In the genomic region with DNA sequence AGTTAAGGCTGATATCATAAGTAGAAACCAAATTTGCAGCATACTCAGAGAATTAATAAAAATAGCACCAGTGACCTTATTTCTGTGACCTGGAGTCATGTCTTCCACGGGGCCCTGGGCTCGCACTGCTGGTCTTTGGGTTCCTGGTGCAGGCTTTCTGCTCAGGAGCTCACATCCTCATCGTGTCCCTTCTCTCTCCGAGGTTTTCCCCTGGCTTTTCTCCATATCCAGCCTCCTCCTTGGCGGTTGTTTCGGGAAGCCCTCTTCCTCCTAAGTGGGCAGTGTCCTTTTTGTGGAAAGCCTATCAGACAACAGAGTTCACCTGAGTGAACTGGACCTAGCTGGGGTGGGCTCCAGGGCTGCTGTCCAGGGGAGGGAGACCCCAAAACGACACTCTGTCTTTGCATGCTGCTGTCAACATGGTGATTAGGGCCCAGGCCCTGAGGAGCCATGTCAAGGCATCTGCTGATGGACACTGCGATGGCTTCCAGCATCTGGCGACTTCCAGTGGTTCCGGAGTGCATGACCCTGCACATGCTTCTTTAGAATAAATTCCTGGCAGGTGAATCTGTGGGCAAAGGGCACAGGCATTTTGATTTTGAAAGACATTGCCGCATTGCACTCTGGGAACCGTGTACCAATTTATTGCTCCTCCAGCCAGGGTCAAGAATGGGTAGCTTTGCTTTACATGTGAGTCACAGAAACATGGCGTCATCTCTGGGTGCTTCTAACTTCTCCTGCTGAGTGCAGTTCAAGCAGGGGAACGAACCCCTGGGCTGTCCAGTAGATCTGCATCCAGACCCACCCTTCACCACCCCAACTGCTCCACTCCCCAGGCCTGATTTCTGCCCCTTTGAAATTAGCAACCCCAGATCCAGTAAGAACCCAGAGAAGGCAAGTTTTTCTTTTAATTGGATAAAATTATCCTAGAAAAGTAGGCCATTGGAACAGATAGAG, we compare ENCODE assay signal across 18 cellular contexts.
A peak's percentile ranks its signal among the peaks of the same experiment; 100 is the strongest.
DNase-seq lines count a peak whose midpoint lies in the region; ATAC-seq and TF ChIP-seq lines count a peak whose summit lies in the region.
"Had no signal": no experiment of that assay in that cellular context is flagged by ENCODE, and none has a peak within 500 bp of the region (broad histone marks: within the 10 kb centered on the region; RNA-seq: fewer than 3 reads in every experiment).

No MANE protein-coding gene starts in this region.

- CTCF ChIA-PET in naive thymus-derived CD4-positive, alpha-beta T cell (lab: Charles Lee) = no interaction called here

- ATAC-seq in activated T-cell treated with anti-CD3 and anti-CD28 coated beads, Interleukin-2, amount 50 U/mL, for 72 hours (replicated peaks in 1 of 2) = no peak
- ATAC-seq in GM19455 (IDR thresholded peaks at IDR 0.05; ENCODE audit: unreplicated experiment) = no peak
- ATAC-seq in naive thymus-derived CD4-positive, alpha-beta T cell = no peak
- ATAC-seq: T-helper 17 cell had no signal

- H3K27ac Mint-ChIP-seq in activated T-cell treated with anti-CD3 and anti-CD28 coated beads, Interleukin-2, amount 50 U/mL, for 72 hours = no peak overlapping the region
- no peak overlapping the region for H3K27ac Mint-ChIP-seq in glutamatergic neuron (ENCODE audit: unreplicated experiment)
- no peak overlapping the region for H3K27ac Mint-ChIP-seq in naive thymus-derived CD4-positive, alpha-beta T cell
- H3K27ac Mint-ChIP-seq: activated naive CD8-positive, alpha-beta T cell; HFFc6; T-helper 17 cell had no signal

- H3K9me3 Mint-ChIP-seq in activated T-cell treated with anti-CD3 and anti-CD28 coated beads, Interleukin-2, amount 50 U/mL, for 72 hours = no peaks in the 10 kb centered on the region
- peaks cover 2% of the 10 kb centered on the region for H3K9me3 Mint-ChIP-seq in glutamatergic neuron (ENCODE audit: unreplicated experiment)
- peaks cover 0 to 2% (median 0%) of the 10 kb centered on the region in 11 donors for H3K9me3 Mint-ChIP-seq in naive thymus-derived CD4-positive, alpha-beta T cell
- H3K9me3 Mint-ChIP-seq: neural crest cell had no signal

- H3K4me3 ChIP-seq in spleen = no peak overlapping the region
- no peak overlapping the region for H3K4me3 ChIP-seq in naive thymus-derived CD4-positive, alpha-beta T cell (ENCODE audit: low read length)
- no peak overlapping the region for H3K4me3 ChIP-seq in vagina

- DNase-seq in activated T-cell treated with anti-CD3 and anti-CD28 coated beads, Interleukin-2, amount 50 U/mL, for 72 hours = no peak
- no peak for DNase-seq in activated T-cell treated with anti-CD3 and anti-CD28 coated beads for 4 hours
- DNase-seq in M059J (ENCODE audit: low read depth) = peak; percentile 7
- peak; percentile 4 for DNase-seq in glutamatergic neuron
- peak; percentile 44 for DNase-seq in spleen
- DNase-seq in naive thymus-derived CD4-positive, alpha-beta T cell = no peak
- no peak for DNase-seq in vagina (ENCODE audit: extremely low spot score in 2 of 2)
- DNase-seq: activated CD4-positive, CD25-positive, alpha-beta regulatory T cell; brain microvascular endothelial cell; HFFc6; mesendoderm; NCI-H1694 treated with DMSO at 0.1 percent for 48 hours; NCI-H510A; retina; T-helper 17 cell had no signal

- H3K4me3 Mint-ChIP-seq in activated T-cell treated with anti-CD3 and anti-CD28 coated beads, Interleukin-2, amount 50 U/mL, for 72 hours = peak overlapping the region; percentile 9 to 39
- H3K4me3 Mint-ChIP-seq in glutamatergic neuron (ENCODE audit: unreplicated experiment) = no peak overlapping the region
- no peak overlapping the region for H3K4me3 Mint-ChIP-seq in naive thymus-derived CD4-positive, alpha-beta T cell
- H3K4me3 Mint-ChIP-seq: activated naive CD8-positive, alpha-beta T cell; HFFc6; neural crest cell; T-helper 17 cell had no signal

- H3K27me3 ChIP-seq in spleen (replicated peaks in 1 of 7) (peaks cover 0 to 28% (median 0%) of the 10 kb centered on the region in 7 donors), vagina (no peaks in the 10 kb centered on the region)
- no peaks in the 10 kb centered on the region for H3K27me3 ChIP-seq in naive thymus-derived CD4-positive, alpha-beta T cell (ENCODE audit: control insufficient read depth in 2 of 2, insufficient read depth in 2 of 2, low read length in 2 of 2)
- H3K27me3 ChIP-seq: brain microvascular endothelial cell had no signal

- POLR2A ChIA-PET in naive thymus-derived CD4-positive, alpha-beta T cell (lab: Charles Lee) = no interaction called here

- WGBS in spleen, 5 donors = 81 to 88% (median 85%) methylated on average over 11 to 14 of the region's 14 CpGs

- H3K36me3 ChIP-seq in spleen (no peaks in the 10 kb centered on the region), vagina (no peaks in the 10 kb centered on the region)
- H3K36me3 ChIP-seq in naive thymus-derived CD4-positive, alpha-beta T cell (ENCODE audit: control insufficient read depth in 2 of 3, insufficient read depth in 3 of 3, low read length in 3 of 3) = no peaks in the 10 kb centered on the region
- H3K36me3 ChIP-seq: brain microvascular endothelial cell had no signal

- intact Hi-C loops in spleen (cut with DNase I; ENCODE audit: low total_unique reads) = no loop called here
- intact Hi-C loops in naive thymus-derived CD4-positive, alpha-beta T cell (cut with micrococcal nuclease) = no loop called here
- intact Hi-C loops in vagina (cut with DNase I) = no loop called here

- peaks cover 3% of the 10 kb centered on the region for H3K27me3 Mint-ChIP-seq in activated T-cell treated with anti-CD3 and anti-CD28 coated beads, Interleukin-2, amount 50 U/mL, for 72 hours (ENCODE audit: low read depth)
- H3K27me3 Mint-ChIP-seq in glutamatergic neuron (ENCODE audit: unreplicated experiment) = peaks cover 8% of the 10 kb centered on the region
- H3K27me3 Mint-ChIP-seq in naive thymus-derived CD4-positive, alpha-beta T cell = no peaks in the 10 kb centered on the region
- H3K27me3 Mint-ChIP-seq: activated naive CD8-positive, alpha-beta T cell had no signal

- TF ChIP-seq POLR2A in spleen (IDR thresholded peaks at IDR 0.05) (no peak), vagina (IDR thresholded peaks at IDR 0.05) (no peak)

- H3K4me1 Mint-ChIP-seq in activated T-cell treated with anti-CD3 and anti-CD28 coated beads, Interleukin-2, amount 50 U/mL, for 72 hours (ENCODE audit: low read depth) = peaks cover 28% of the 10 kb centered on the region
- peaks cover 8% of the 10 kb centered on the region for H3K4me1 Mint-ChIP-seq in glutamatergic neuron (ENCODE audit: low read depth, unreplicated experiment)
- H3K4me1 Mint-ChIP-seq in naive thymus-derived CD4-positive, alpha-beta T cell = peaks cover 0 to 13% (median 4%) of the 10 kb centered on the region in 7 donors

- H3K27ac ChIP-seq in spleen = no peak overlapping the region
- H3K27ac ChIP-seq in naive thymus-derived CD4-positive, alpha-beta T cell (ENCODE audit: low read depth, low read length) = no peak overlapping the region
- H3K27ac ChIP-seq in vagina = no peak overlapping the region
- H3K27ac ChIP-seq: brain microvascular endothelial cell had no signal

- H3K4me1 ChIP-seq in spleen = peaks cover 0 to 16% (median 9%) of the 10 kb centered on the region in 6 donors
- no peaks in the 10 kb centered on the region for H3K4me1 ChIP-seq in naive thymus-derived CD4-positive, alpha-beta T cell (ENCODE audit: control insufficient read depth in 2 of 2, insufficient read depth in 2 of 2, low read length in 2 of 2)
- H3K4me1 ChIP-seq in vagina = peaks cover 8% of the 10 kb centered on the region

- TF ChIP-seq CTCF in glutamatergic neuron (IDR thresholded peaks at IDR 0.05; ENCODE audit: partially characterized antibody, unreplicated experiment) = no peak
- TF ChIP-seq CTCF in spleen (IDR thresholded peaks at IDR 0.05 in 8 of 11, conservative IDR thresholded peaks at IDR 0.05 in 3 of 11) = no peak
- no peak for TF ChIP-seq CTCF in vagina (IDR thresholded peaks at IDR 0.05)

- no peaks in the 10 kb centered on the region for H3K9me3 ChIP-seq in spleen
- H3K9me3 ChIP-seq in naive thymus-derived CD4-positive, alpha-beta T cell (ENCODE audit: control insufficient read depth in 2 of 3, low read length in 3 of 3) = no peaks in the 10 kb centered on the region
- no peaks in the 10 kb centered on the region for H3K9me3 ChIP-seq in vagina

- no peaks in the 10 kb centered on the region for H3K36me3 Mint-ChIP-seq in activated T-cell treated with anti-CD3 and anti-CD28 coated beads, Interleukin-2, amount 50 U/mL, for 72 hours (ENCODE audit: insufficient read depth in 2 of 2)
- no peaks in the 10 kb centered on the region for H3K36me3 Mint-ChIP-seq in glutamatergic neuron (ENCODE audit: unreplicated experiment)
- no peaks in the 10 kb centered on the region for H3K36me3 Mint-ChIP-seq in naive thymus-derived CD4-positive, alpha-beta T cell
- H3K36me3 Mint-ChIP-seq: activated naive CD8-positive, alpha-beta T cell had no signal

Comparison
In these comparisons a context has a peak if more than half of its experiments do, and no peak if none do; other contexts are left out.
1. DNase-seq: peak in M059J (single experiment), glutamatergic neuron (single experiment) and spleen (single experiment); none in activated T-cell treated with anti-CD3 and anti-CD28 coated beads, Interleukin-2, amount 50 U/mL, for 72 hours (0 of 2), activated T-cell treated with anti-CD3 and anti-CD28 coated beads for 4 hours (single experiment), naive thymus-derived CD4-positive, alpha-beta T cell (0 of 9) and vagina (0 of 2).
2. H3K4me3 Mint-ChIP-seq: peak in activated T-cell treated with anti-CD3 and anti-CD28 coated beads, Interleukin-2, amount 50 U/mL, for 72 hours (2 of 2); none in glutamatergic neuron (single experiment) and naive thymus-derived CD4-positive, alpha-beta T cell (0 of 10).